In genomic region chr4:164012396-164013027, GRCh38 we compare ENCODE assay signal across 9 cellular contexts.
DNase-seq lines count a peak whose midpoint lies in the region; ATAC-seq and TF ChIP-seq lines count a peak whose summit lies in the region.
"Had no signal": no experiment of that assay in that cellular context is flagged by ENCODE, and none has a peak within 500 bp of the region (broad histone marks: within the 10 kb centered on the region; RNA-seq: fewer than 3 reads in every experiment).

No MANE protein-coding gene starts in this region.

- peak; percentile 52 for TF ChIP-seq CTCF in OCI-LY1 (IDR thresholded peaks at IDR 0.05; ENCODE audit: low read length)
- peak; percentile 76 for TF ChIP-seq CTCF in epithelial cell of esophagus (IDR thresholded peaks at IDR 0.05; ENCODE audit: insufficient read depth, low read depth, low read length, missing control alignments)

- peak; percentile 63 for ATAC-seq in HG02798 (IDR thresholded peaks at IDR 0.05; ENCODE audit: poor library complexity, unreplicated experiment)
- ATAC-seq in stimulated activated naive B cell treated with anti-CD40 and anti-IgM and Interleukin-4, amounts not matched to agents 10 μg/mL and 1 μg/mL and 100 μg/mL, for 72 hours (replicated peaks), result peak; percentile 61 to 67

- no peak overlapping the region for H3K27ac ChIP-seq in OCI-LY1 (ENCODE audit: low read depth, low read length, poor library complexity, severe bottlenecking)
- H3K27ac ChIP-seq: thyroid gland had no signal

- no peak overlapping the region for H3K4me2 ChIP-seq in OCI-LY1 (ENCODE audit: low read length)

- H3K9me3 Mint-ChIP-seq in stimulated activated naive B cell treated with anti-CD40 and anti-IgM and Interleukin-4, amounts not matched to agents 10 μg/mL and 1 μg/mL and 100 μg/mL, for 72 hours, result no peaks in the 10 kb centered on the region
- H3K9me3 Mint-ChIP-seq in T-helper 2 cell treated with Interferon-gamma antibody and Interleukin-4, amounts not matched to agents 5 μg/mL and 100 μg/mL, for 36 hours, result no peaks in the 10 kb centered on the region

- H3K9me3 ChIP-seq in OCI-LY1 (ENCODE audit: low read length), result no peaks in the 10 kb centered on the region
- H3K9me3 ChIP-seq: thyroid gland had no signal

- H3F3A ChIP-seq in OCI-LY1 (ENCODE audit: insufficient read depth, low read length), result no peaks in the 10 kb centered on the region

- H4K20me1 ChIP-seq in OCI-LY1 (ENCODE audit: insufficient read depth, low read length), result no peaks in the 10 kb centered on the region

- no peaks in the 10 kb centered on the region for H3K9me2 ChIP-seq in OCI-LY1 (ENCODE audit: low read depth, low read length)

- H3K4me3 ChIP-seq in OCI-LY1 (ENCODE audit: low read depth, low read length, poor library complexity, severe bottlenecking), result no peak overlapping the region
- H3K4me3 ChIP-seq in epithelial cell of esophagus (ENCODE audit: low read length), result no peak overlapping the region
- H3K4me3 ChIP-seq: thyroid gland had no signal

- DNase-seq in NCI-H82 (lab: John Stamatoyannopoulos, UW) (peak; percentile 72), NCI-H82 treated with DMSO at 0.1 percent for 48 hours (lab: John Stamatoyannopoulos, UW; ENCODE audit: unreplicated experiment) (no peak), epithelial cell of esophagus (ENCODE audit: low read depth) (peak; percentile 65), pons (ENCODE audit: low spot score) (no peak)
- no peak for DNase-seq in stimulated activated naive B cell treated with anti-CD40 and anti-IgM and Interleukin-4, amounts not matched to agents 10 μg/mL and 1 μg/mL and 100 μg/mL, for 72 hours
- DNase-seq in T-helper 2 cell treated with Interferon-gamma antibody and Interleukin-4, amounts not matched to agents 5 μg/mL and 100 μg/mL, for 36 hours (ENCODE audit: low spot score), result no peak

- no peak overlapping the region for H3K9ac ChIP-seq in OCI-LY1 (ENCODE audit: low read length)

- no peaks in the 10 kb centered on the region for H3K79me2 ChIP-seq in OCI-LY1 (ENCODE audit: insufficient read depth, low read length)

- no peak overlapping the region for H2AFZ ChIP-seq in OCI-LY1 (ENCODE audit: low read length)

- no peaks in the 10 kb centered on the region for H3K4me1 Mint-ChIP-seq in stimulated activated naive B cell treated with anti-CD40 and anti-IgM and Interleukin-4, amounts not matched to agents 10 μg/mL and 1 μg/mL and 100 μg/mL, for 72 hours
- H3K4me1 Mint-ChIP-seq in T-helper 2 cell treated with Interferon-gamma antibody and Interleukin-4, amounts not matched to agents 5 μg/mL and 100 μg/mL, for 36 hours (ENCODE audit: low read depth), result peaks cover 1% of the 10 kb centered on the region

- no peak overlapping the region for H3K4me3 Mint-ChIP-seq in stimulated activated naive B cell treated with anti-CD40 and anti-IgM and Interleukin-4, amounts not matched to agents 10 μg/mL and 1 μg/mL and 100 μg/mL, for 72 hours
- no peak overlapping the region for H3K4me3 Mint-ChIP-seq in T-helper 2 cell treated with Interferon-gamma antibody and Interleukin-4, amounts not matched to agents 5 μg/mL and 100 μg/mL, for 36 hours

- no peaks in the 10 kb centered on the region for H3K4me1 ChIP-seq in OCI-LY1 (ENCODE audit: insufficient read depth, low read length, severe bottlenecking)
- H3K4me1 ChIP-seq: thyroid gland had no signal

- H3K36me3 ChIP-seq in OCI-LY1 (ENCODE audit: insufficient read depth, low read length), result no peaks in the 10 kb centered on the region
- H3K36me3 ChIP-seq: thyroid gland had no signal

- no peak overlapping the region for H3K27ac Mint-ChIP-seq in stimulated activated naive B cell treated with anti-CD40 and anti-IgM and Interleukin-4, amounts not matched to agents 10 μg/mL and 1 μg/mL and 100 μg/mL, for 72 hours
- no peak overlapping the region for H3K27ac Mint-ChIP-seq in T-helper 2 cell treated with Interferon-gamma antibody and Interleukin-4, amounts not matched to agents 5 μg/mL and 100 μg/mL, for 36 hours

- H3K27me3 ChIP-seq in OCI-LY1 (ENCODE audit: insufficient read depth, low read length), result no peaks in the 10 kb centered on the region
- H3K27me3 ChIP-seq: thyroid gland had no signal

- no peaks in the 10 kb centered on the region for H3K36me3 Mint-ChIP-seq in stimulated activated naive B cell treated with anti-CD40 and anti-IgM and Interleukin-4, amounts not matched to agents 10 μg/mL and 1 μg/mL and 100 μg/mL, for 72 hours
- no peaks in the 10 kb centered on the region for H3K36me3 Mint-ChIP-seq in T-helper 2 cell treated with Interferon-gamma antibody and Interleukin-4, amounts not matched to agents 5 μg/mL and 100 μg/mL, for 36 hours (ENCODE audit: low read depth)

- H3K27me3 Mint-ChIP-seq in stimulated activated naive B cell treated with anti-CD40 and anti-IgM and Interleukin-4, amounts not matched to agents 10 μg/mL and 1 μg/mL and 100 μg/mL, for 72 hours, result peaks cover 4 to 6% of the 10 kb centered on the region in 2 donors
- no peaks in the 10 kb centered on the region for H3K27me3 Mint-ChIP-seq in T-helper 2 cell treated with Interferon-gamma antibody and Interleukin-4, amounts not matched to agents 5 μg/mL and 100 μg/mL, for 36 hours (ENCODE audit: low read depth)

Comparison
In these comparisons a context has a peak if more than half of its experiments do, and no peak if none do; other contexts are left out.
1. DNase-seq: peak in NCI-H82 (single experiment) and epithelial cell of esophagus (single experiment); none in NCI-H82 treated with DMSO at 0.1 percent for 48 hours (single experiment), stimulated activated naive B cell treated with anti-CD40 and anti-IgM and Interleukin-4, amounts not matched to agents 10 μg/mL and 1 μg/mL and 100 μg/mL, for 72 hours (single experiment), T-helper 2 cell treated with Interferon-gamma antibody and Interleukin-4, amounts not matched to agents 5 μg/mL and 100 μg/mL, for 36 hours (single experiment) and pons (single experiment).